Comparison of ENCODE assay signal across 16 cellular contexts in the genomic region with DNA sequence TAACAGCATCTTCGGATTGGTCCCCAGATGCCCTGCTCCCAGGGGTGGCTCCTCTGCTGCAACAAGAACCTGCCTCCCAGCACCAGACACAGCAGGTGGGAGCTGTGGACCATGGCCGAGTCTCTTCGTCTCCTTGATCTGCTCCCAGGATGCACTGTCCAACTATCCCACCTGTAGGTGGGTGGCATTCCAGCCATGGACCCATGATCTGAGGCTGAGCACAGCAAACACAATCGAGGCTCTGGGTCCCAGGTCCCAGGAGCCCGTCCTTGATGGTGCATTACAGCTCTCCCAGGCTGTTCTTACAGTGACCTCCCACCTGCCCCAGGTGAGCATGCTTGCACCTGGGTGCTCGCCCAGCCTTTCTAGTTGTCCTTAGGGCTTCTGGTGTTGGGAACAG. TPM values are rescaled to one million over a fixed set of nuclear protein-coding genes. Genes with fewer than 3 reads are reported as not detected.
DNase-seq lines count a peak whose midpoint lies in the region; ATAC-seq and TF ChIP-seq lines count a peak whose summit lies in the region.
"Had no signal": no experiment of that assay in that cellular context is flagged by ENCODE, and none has a peak within 500 bp of the region (broad histone marks: within the 10 kb centered on the region; RNA-seq: fewer than 3 reads in every experiment).

No MANE protein-coding gene starts in this region.

- H3K27ac Mint-ChIP-seq in central memory CD8-positive, alpha-beta T cell (ENCODE audit: low read depth) = peak overlapping the region; percentile 94
- H3K27ac Mint-ChIP-seq in neural progenitor cell = peak overlapping the region; percentile 50

- no peaks in the 10 kb centered on the region for H3K27me3 Mint-ChIP-seq in central memory CD8-positive, alpha-beta T cell
- H3K27me3 Mint-ChIP-seq in neural progenitor cell (ENCODE audit: insufficient read depth, low read depth) = peaks cover 9% of the 10 kb centered on the region

- TF ChIP-seq EP300 in SK-N-SH (IDR thresholded peaks at IDR 0.05; ENCODE audit: borderline replicate concordance in 1 of 2, low read depth in 1 of 2, low read length in 1 of 2) = no peak

- H3K27me3 ChIP-seq in SK-N-SH (ENCODE audit: insufficient read depth) (no peaks in the 10 kb centered on the region), neural progenitor cell (no peaks in the 10 kb centered on the region)
- H3K27me3 ChIP-seq: cardiac muscle cell, upper lobe of right lung had no signal

- H3K27ac ChIP-seq in SK-N-SH (ENCODE audit: low read depth in 2 of 2, low read length in 1 of 2) (no peak overlapping the region), neural progenitor cell (no peak overlapping the region)

- H3K9me3 ChIP-seq in SK-N-SH = no peaks in the 10 kb centered on the region
- no peaks in the 10 kb centered on the region for H3K9me3 ChIP-seq in neural progenitor cell (ENCODE audit: low read depth)
- H3K9me3 ChIP-seq: upper lobe of right lung had no signal

- peaks cover 28% of the 10 kb centered on the region for H3K4me1 Mint-ChIP-seq in central memory CD8-positive, alpha-beta T cell
- peaks cover 18% of the 10 kb centered on the region for H3K4me1 Mint-ChIP-seq in neural progenitor cell

- peaks cover 19% of the 10 kb centered on the region for H3K79me2 ChIP-seq in SK-N-SH (ENCODE audit: insufficient read depth)
- H3K79me2 ChIP-seq in neural progenitor cell (ENCODE audit: low read depth) = peaks cover 7% of the 10 kb centered on the region

- TF ChIP-seq CTCF in SK-N-SH (IDR thresholded peaks at IDR 0.05) (no peak), LNCaP clone FGC (IDR thresholded peaks at IDR 0.05; ENCODE audit: control insufficient read depth, extremely low read depth, insufficient read depth) (no peak), neural progenitor cell (IDR thresholded peaks at IDR 0.05) (no peak)

- ATAC-seq in SK-N-SH treated with all-trans-retinoic acid at 6 μM for 48 hours = no peak
- ATAC-seq in central memory CD8-positive, alpha-beta T cell (replicated peaks; ENCODE audit: extremely low read depth, poor library complexity, severe bottlenecking) = no peak
- ATAC-seq: upper lobe of right lung had no signal

- TF ChIP-seq RAD21 in SK-N-SH (IDR thresholded peaks at IDR 0.05; ENCODE audit: low read length) = no peak

- 66% methylated on average over 4 of the region's 6 CpGs for WGBS in SK-N-SH (ENCODE audit: low lambda C conversion rate)

- H3K4me3 ChIP-seq in SK-N-SH (ENCODE audit: low read depth in 2 of 2, low read length in 1 of 2) (no peak overlapping the region), LNCaP clone FGC (ENCODE audit: low read depth, low read length) (peak overlapping the region; percentile 74), neural progenitor cell (no peak overlapping the region)

- H3F3A ChIP-seq in SK-N-SH (replicated peaks; ENCODE audit: insufficient read depth) (peaks cover 12% of the 10 kb centered on the region), neural progenitor cell (ENCODE audit: low read depth) (peaks cover 8% of the 10 kb centered on the region)

- H3K36me3 Mint-ChIP-seq in central memory CD8-positive, alpha-beta T cell (ENCODE audit: insufficient read depth) = peaks cover 17% of the 10 kb centered on the region
- H3K36me3 Mint-ChIP-seq in neural progenitor cell = no peaks in the 10 kb centered on the region

- H2AFZ ChIP-seq in SK-N-SH (ENCODE audit: low read depth) (no peak overlapping the region), neural progenitor cell (replicated peaks) (no peak overlapping the region)

- H3K9ac ChIP-seq in SK-N-SH = no peak overlapping the region
- H3K9ac ChIP-seq in neural progenitor cell = no peak overlapping the region

- no peaks in the 10 kb centered on the region for H3K9me3 Mint-ChIP-seq in central memory CD8-positive, alpha-beta T cell
- no peaks in the 10 kb centered on the region for H3K9me3 Mint-ChIP-seq in neural progenitor cell

- DNase-seq in SK-N-SH (no peak), LNCaP clone FGC (ENCODE audit: low read depth) (no peak), neural progenitor cell (ENCODE audit: low spot score) (no peak), hepatic stellate cell (ENCODE audit: low spot score) (no peak), posterior vena cava (ENCODE audit: low spot score) (no peak), anterior cingulate cortex (lab: John Stamatoyannopoulos, UW) (no peak)
- DNase-seq in central memory CD8-positive, alpha-beta T cell (ENCODE audit: low spot score in 2 of 2) = no peak
- DNase-seq: 8988T; activated CD8-positive, alpha-beta memory T cell treated with anti-CD3 and anti-CD28 coated beads for 24 hours; NCI-H345; upper lobe of right lung had no signal

- CTCF ChIA-PET in SK-N-SH (lab: Yijun Ruan, JAX) = interaction anchor here (0.7 to 1.7 kb wide), 3 partner anchors 13 to 139 kb away, joined by 3 read pairs; no protein-coding TSS in a partner anchor

- POLR2A ChIA-PET in SK-N-SH (lab: Yijun Ruan, JAX) = interaction anchor here (0.9 to 1.3 kb wide), 3 partner anchors 17 to 29 kb away, joined by 3 to 7 read pairs (median 3); a partner anchor contains a TSS

- intact Hi-C loops in posterior vena cava (cut with DNase I) = no loop called here

- H3K4me3 Mint-ChIP-seq in central memory CD8-positive, alpha-beta T cell = peak overlapping the region; percentile 88
- H3K4me3 Mint-ChIP-seq in neural progenitor cell = peak overlapping the region; percentile 90

- no peaks in the 10 kb centered on the region for H3K9me2 ChIP-seq in SK-N-SH

- H3K4me2 ChIP-seq in SK-N-SH = peak overlapping the region; percentile 98; the same call in 1 of the 2 replicates
- H3K4me2 ChIP-seq in neural progenitor cell = peak overlapping the region; percentile 89

- H4K20me1 ChIP-seq in SK-N-SH (ENCODE audit: insufficient read depth) = no peaks in the 10 kb centered on the region
- H4K20me1 ChIP-seq in neural progenitor cell (ENCODE audit: low read depth) = no peaks in the 10 kb centered on the region

- H3K36me3 ChIP-seq in SK-N-SH (replicated peaks in 1 of 2; ENCODE audit: control insufficient read depth in 1 of 2, insufficient read depth in 2 of 2, low read length in 1 of 2) (no peaks in the 10 kb centered on the region), neural progenitor cell (no peaks in the 10 kb centered on the region)
- H3K36me3 ChIP-seq: cardiac muscle cell, upper lobe of right lung had no signal

- peaks cover 5 to 18% of the 10 kb centered on the region in 2 experiments; a peak in 1 of 4 replicates for H3K4me1 ChIP-seq in SK-N-SH (ENCODE audit: control insufficient read depth in 1 of 2, insufficient read depth in 2 of 2, low read depth in 1 of 2, low read length in 1 of 2)
- H3K4me1 ChIP-seq in neural progenitor cell = peaks cover 5% of the 10 kb centered on the region

TF ChIP-seq in SK-N-SH, 30 proteins besides CTCF, POLR2A, EP300 and RAD21:
- no peak for TF ChIP-seq TAF1 (IDR thresholded peaks at IDR 0.05; ENCODE audit: borderline replicate concordance, low read depth, low read length)
- TF ChIP-seq FOXM1 (IDR thresholded peaks at IDR 0.05; ENCODE audit: low read depth) = no peak
- TF ChIP-seq GATA2 (CRISPR knock-in tag; IDR thresholded peaks at IDR 0.05) = no peak
- no peak for TF ChIP-seq MEF2A (IDR thresholded peaks at IDR 0.05; ENCODE audit: borderline replicate concordance, low read depth)

TF ChIP-seq in SK-N-SH treated with all-trans-retinoic acid at 6 μM for 48 hours, 23 proteins besides CTCF, POLR2A, EP300 and RAD21 (continues in another document):
- TF ChIP-seq ISL1 (CRISPR knock-in tag; IDR thresholded peaks at IDR 0.05) (no peak), TOX (CRISPR knock-in tag; IDR thresholded peaks at IDR 0.05; ENCODE audit: borderline replicate concordance) (no peak), PPARA (CRISPR knock-in tag; IDR thresholded peaks at IDR 0.05; ENCODE audit: borderline replicate concordance) (no peak), RARB (CRISPR knock-in tag; IDR thresholded peaks at IDR 0.05) (no peak), OSR1 (CRISPR knock-in tag; IDR thresholded peaks at IDR 0.05) (no peak), SNAI2 (CRISPR knock-in tag; IDR thresholded peaks at IDR 0.05) (no peak)

RNA-seq across cellular contexts. Expression of a gene that starts 1.6 kb away (rescaled TPM):
- polyA plus RNA-seq in SK-N-SH (2012; rRNA removed) = 1.2 and 1.6 TPM in 2 replicates
- polyA plus RNA-seq in SK-N-SH (2012; cell fraction: cytosol; rRNA removed) = 0.58 and 1.1 TPM in 2 replicates
- polyA plus RNA-seq in SK-N-SH (2012; cell fraction: nucleus; rRNA removed) = 2.2 and 3.3 TPM in 2 replicates
- total RNA-seq in neural progenitor cell (ENCODE audit: low replicate concordance) = 1.4 and 8.5 TPM in 2 replicates
- 1 to 10 TPM in 1 of 2 donors, under 1 TPM in 1; 0.86 to 1.0 TPM for total RNA-seq in posterior vena cava

RNA-seq across cellular contexts. Expression of a gene that starts 7.8 kb away (rescaled TPM):
- polyA plus RNA-seq in SK-N-SH (2012; rRNA removed) = 3,905 and 4,334 TPM in 2 replicates
- polyA plus RNA-seq in SK-N-SH (2012; cell fraction: cytosol; rRNA removed) = 2,353 and 3,574 TPM in 2 replicates
- polyA plus RNA-seq in SK-N-SH (2012; cell fraction: nucleus; rRNA removed) = 1,227 and 1,326 TPM in 2 replicates
- total RNA-seq in neural progenitor cell (ENCODE audit: low replicate concordance) (1,938 and 2,407 TPM in 2 replicates), posterior vena cava (100 to 1,000 TPM; 714 to 768 TPM)

RNA-seq across cellular contexts. Expression of a gene that starts 16.2 kb away (rescaled TPM):
- polyA plus RNA-seq in SK-N-SH (2012; rRNA removed) = 0.13 TPM in 1 of 2 replicates, not detected in the other
- polyA plus RNA-seq in SK-N-SH (2012; cell fraction: cytosol; rRNA removed) = not detected in 2 replicates
- 0.09 TPM in 1 of 2 replicates, not detected in the other for polyA plus RNA-seq in SK-N-SH (2012; cell fraction: nucleus; rRNA removed)
- total RNA-seq in neural progenitor cell (ENCODE audit: low replicate concordance) (0.62 TPM in 1 of 2 replicates, not detected in the other), posterior vena cava (not detected)
- total RNA-seq: G401, kidney epithelial cell, renal cortical epithelial cell had no signal
- polyA plus RNA-seq: cardiac muscle cell had no signal

RNA-seq across cellular contexts. Expression of a gene that starts 16.7 kb away (rescaled TPM):
- 1.0 and 1.1 TPM in 2 replicates for polyA plus RNA-seq in SK-N-SH (2012; rRNA removed)
- 0.30 and 0.45 TPM in 2 replicates for polyA plus RNA-seq in SK-N-SH (2012; cell fraction: cytosol; rRNA removed)
- 8.1 and 13.1 TPM in 2 replicates for polyA plus RNA-seq in SK-N-SH (2012; cell fraction: nucleus; rRNA removed)
- total RNA-seq in neural progenitor cell (ENCODE audit: low replicate concordance) = 3.7 and 8.0 TPM in 2 replicates
- under 1 TPM; 0.14 to 0.69 TPM for total RNA-seq in posterior vena cava

RNA-seq across cellular contexts. Expression of a gene that starts 26.0 kb away (rescaled TPM):
- 61.4 and 62.6 TPM in 2 replicates for polyA plus RNA-seq in SK-N-SH (2012; rRNA removed)
- polyA plus RNA-seq in SK-N-SH (2012; cell fraction: cytosol; rRNA removed) = 39.1 and 61.2 TPM in 2 replicates
- polyA plus RNA-seq in SK-N-SH (2012; cell fraction: nucleus; rRNA removed) = 23.3 and 58.0 TPM in 2 replicates
- total RNA-seq in neural progenitor cell (ENCODE audit: low replicate concordance) = 7.5 and 37.1 TPM in 2 replicates
- total RNA-seq in posterior vena cava = 10 to 100 TPM; 11.7 to 17.5 TPM
